Comparison of ENCODE assay signal across 14 cellular contexts in genomic region chr10:7027913-7028808, GRCh38.
DNase-seq lines count a peak whose midpoint lies in the region; ATAC-seq and TF ChIP-seq lines count a peak whose summit lies in the region.
"Had no signal": no experiment of that assay in that cellular context is flagged by ENCODE, and none has a peak within 500 bp of the region (broad histone marks: within the 10 kb centered on the region; RNA-seq: fewer than 3 reads in every experiment).

No MANE protein-coding gene starts in this region.

- no peaks in the 10 kb centered on the region; the same call in 1 of the 2 replicates for H3K36me3 ChIP-seq in HAP-1 (replicated peaks)
- H3K36me3 ChIP-seq: suprapubic skin had no signal

- H3K9me3 ChIP-seq in HAP-1, result no peaks in the 10 kb centered on the region
- H3K9me3 ChIP-seq: suprapubic skin had no signal

- TF ChIP-seq CTCF in fibroblast of pulmonary artery (IDR thresholded peaks at IDR 0.05; ENCODE audit: low read length, missing control alignments), result no peak

- no peak for TF ChIP-seq POLR2A in GM18505 (IDR thresholded peaks at IDR 0.05; ENCODE audit: borderline replicate concordance, extremely low read depth, insufficient read depth, insufficient read length)

- no peak for ATAC-seq in GM18505 (IDR thresholded peaks at IDR 0.05; ENCODE audit: unreplicated experiment)

- peak; percentile 67 for DNase-seq in A172 (ENCODE audit: low spot score)
- peak; percentile 37 for DNase-seq in GDM1 (lab: John Stamatoyannopoulos, UW)
- peak; percentile 76 for DNase-seq in SIG-M5 treated with dmso at 0.1 percent for 504 hours (lab: John Stamatoyannopoulos, UW; ENCODE audit: unreplicated experiment)
- DNase-seq in fibroblast of pulmonary artery (ENCODE audit: low read depth), result peak; percentile 36
- no peak for DNase-seq in HAP-1 (ENCODE audit: low spot score in 2 of 2)
- no peak for DNase-seq in DMS 273 treated with DMSO at 0.1 percent for 48 hours (lab: John Stamatoyannopoulos, UW)
- no peak for DNase-seq in activated effector memory CD4-positive, alpha-beta T cell treated with Interleukin-2 at 50 U/mL for 16 hours
- DNase-seq: CD4-positive, alpha-beta T cell; KG1; NCI-H510A treated with DMSO at 0.1 percent for 48 hours; nephron progenitor cell; stimulated activated CD4-positive, alpha-beta T cell treated with anti-CD3 and anti-CD28 coated beads, Interleukin-2, amount 100 ng/mL, for 24 hours had no signal

- no peaks in the 10 kb centered on the region for H3K4me1 ChIP-seq in HAP-1
- H3K4me1 ChIP-seq: suprapubic skin had no signal

- no peaks in the 10 kb centered on the region for H3K27me3 ChIP-seq in HAP-1 (ENCODE audit: low read depth)
- H3K27me3 ChIP-seq: suprapubic skin had no signal

- in situ Hi-C loops in HAP-1 (cut with MboI; ENCODE audit: low sequenced_read_pairs), result no loop called here

- H3K4me3 ChIP-seq in fibroblast of pulmonary artery (replicated peaks; ENCODE audit: low read depth, low read length), result no peak overlapping the region
- no peak overlapping the region for H3K4me3 ChIP-seq in HAP-1
- H3K4me3 ChIP-seq: suprapubic skin had no signal

Comparison
In these comparisons a context has a peak if more than half of its experiments do, and no peak if none do; other contexts are left out.
1. DNase-seq: peak in A172 (single experiment), GDM1 (single experiment), SIG-M5 treated with dmso at 0.1 percent for 504 hours (single experiment) and fibroblast of pulmonary artery (single experiment); none in HAP-1 (0 of 2), DMS 273 treated with DMSO at 0.1 percent for 48 hours (single experiment) and activated effector memory CD4-positive, alpha-beta T cell treated with Interleukin-2 at 50 U/mL for 16 hours (single experiment).